In genomic region chr15:44536962-44537727, GRCh38 we compare ENCODE assay signal across 8 cellular contexts. TPM values are rescaled to one million over a fixed set of nuclear protein-coding genes. Genes with fewer than 3 reads are reported as not detected.
DNase-seq lines count a peak whose midpoint lies in the region; ATAC-seq and TF ChIP-seq lines count a peak whose summit lies in the region.

A gene with protein sequence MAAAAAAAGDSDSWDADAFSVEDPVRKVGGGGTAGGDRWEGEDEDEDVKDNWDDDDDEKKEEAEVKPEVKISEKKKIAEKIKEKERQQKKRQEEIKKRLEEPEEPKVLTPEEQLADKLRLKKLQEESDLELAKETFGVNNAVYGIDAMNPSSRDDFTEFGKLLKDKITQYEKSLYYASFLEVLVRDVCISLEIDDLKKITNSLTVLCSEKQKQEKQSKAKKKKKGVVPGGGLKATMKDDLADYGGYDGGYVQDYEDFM (plus strand): TSS chr15:44537147. CDS start chr15:44537195, 48 bp downstream.

- DNase-seq in AML-193 (lab: John Stamatoyannopoulos, UW) = peak; percentile 87 to 91
- peak; percentile 96 to 98 for DNase-seq in NCI-H524 (lab: John Stamatoyannopoulos, UW)
- DNase-seq in activated CD4-positive, alpha-beta T cell treated with anti-CD3 and anti-CD28 coated beads for 48 hours = peak; percentile 95
- DNase-seq in left colon = peak; percentile 94 to 96
- DNase-seq in stimulated activated CD4-positive, alpha-beta T cell treated with anti-CD3 and anti-CD28 coated beads, Interleukin-1b, Interleukin-23, amount 100 ng/mL, for 4 hours (ENCODE audit: low read depth in 2 of 2) = peak; percentile 89 to 90

- peak within 1 kb of the TSS; percentile 95 for H3K27ac ChIP-seq in cingulate gyrus (ENCODE audit: low read depth, low read length)

- intact Hi-C loops in left colon (cut with DNase I, micrococcal nuclease) = no loop called here

- peak; percentile 86 for TF ChIP-seq POLR2A in GM19193 (IDR thresholded peaks at IDR 0.05; ENCODE audit: extremely low read depth, insufficient read depth, insufficient read length)

- ATAC-seq in HG03439 (IDR thresholded peaks at IDR 0.05; ENCODE audit: unreplicated experiment) = peak; percentile 83
- ATAC-seq in left colon = peak; percentile 84

RNA-seq across cellular contexts. Expression of the gene that starts here (rescaled TPM):
- 10 to 100 TPM; 49.1 to 60.2 TPM for total RNA-seq in left colon

Comparison
In these comparisons a context has a peak if more than half of its experiments do, and no peak if none do; other contexts are left out.
1. Peak in every context shown above with its lines: DNase-seq, ATAC-seq and H3K27ac ChIP-seq.